Comparison of ENCODE assay signal across 14 cellular contexts in the genomic region with DNA sequence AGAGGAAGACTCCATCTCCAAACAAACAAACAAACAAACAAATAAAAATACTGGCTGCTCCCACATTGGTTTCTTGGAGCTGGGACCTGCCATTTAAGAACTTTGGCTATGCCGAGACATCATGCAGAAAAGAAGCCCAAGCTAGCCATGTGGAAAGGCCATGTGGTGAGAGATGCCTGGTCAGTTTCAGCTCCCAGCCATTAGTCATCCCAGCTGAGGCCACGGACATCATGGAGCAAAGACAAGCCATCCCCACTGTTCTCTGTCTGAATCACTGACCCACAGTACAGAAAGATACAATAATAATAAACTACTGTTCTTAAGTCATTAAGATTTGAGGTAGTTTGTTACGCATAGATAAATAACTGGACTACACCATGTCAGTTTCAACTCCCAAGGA.
"Had no signal": no experiment of that assay in that cellular context is flagged by ENCODE, and none has a peak within 500 bp of the region (broad histone marks: within the 10 kb centered on the region; RNA-seq: fewer than 3 reads in every experiment).

No MANE protein-coding gene starts in this region.

- H3K4me3 ChIP-seq: esophagus squamous epithelium, mucosa of descending colon, prostate gland, right lobe of liver, upper lobe of right lung had no signal

- H3K9me3 ChIP-seq: esophagus squamous epithelium, mucosa of descending colon, prostate gland, right lobe of liver, upper lobe of right lung had no signal

- DNase-seq: activated CD8-positive, alpha-beta memory T cell treated with anti-CD3 and anti-CD28 coated beads, Interleukin-2, amount 10 ng/mL, durations not matched to agents 7 days and 5 days; activated effector memory CD4-positive, alpha-beta T cell treated with Interleukin-2 at 50 U/mL for 16 hours; activated T-cell treated with anti-CD3 and anti-CD28 coated beads, Interleukin-2, amount 50 U/mL, for 24 hours; amygdala; esophagus squamous epithelium; hypothalamus; mammary epithelial cell; occipital lobe; stimulated activated CD4-positive, alpha-beta T cell treated with anti-CD3 and anti-CD28 coated beads, Interleukin-2, amount 100 ng/mL, for 24 hours; stimulated activated naive CD4-positive, alpha-beta T cell treated with Interleukin-2 at 50 U/mL for 16 hours; upper lobe of right lung had no signal

- H3K27me3 ChIP-seq: right lobe of liver, upper lobe of right lung had no signal

- H3K36me3 ChIP-seq: esophagus squamous epithelium, prostate gland, right lobe of liver, upper lobe of right lung had no signal

- H3K27ac ChIP-seq: esophagus squamous epithelium, prostate gland, right lobe of liver, upper lobe of right lung had no signal

- H3K4me1 ChIP-seq: esophagus squamous epithelium, prostate gland, right lobe of liver, upper lobe of right lung had no signal
